Comparison of ENCODE assay signal across 1 cellular context in the genomic region with DNA sequence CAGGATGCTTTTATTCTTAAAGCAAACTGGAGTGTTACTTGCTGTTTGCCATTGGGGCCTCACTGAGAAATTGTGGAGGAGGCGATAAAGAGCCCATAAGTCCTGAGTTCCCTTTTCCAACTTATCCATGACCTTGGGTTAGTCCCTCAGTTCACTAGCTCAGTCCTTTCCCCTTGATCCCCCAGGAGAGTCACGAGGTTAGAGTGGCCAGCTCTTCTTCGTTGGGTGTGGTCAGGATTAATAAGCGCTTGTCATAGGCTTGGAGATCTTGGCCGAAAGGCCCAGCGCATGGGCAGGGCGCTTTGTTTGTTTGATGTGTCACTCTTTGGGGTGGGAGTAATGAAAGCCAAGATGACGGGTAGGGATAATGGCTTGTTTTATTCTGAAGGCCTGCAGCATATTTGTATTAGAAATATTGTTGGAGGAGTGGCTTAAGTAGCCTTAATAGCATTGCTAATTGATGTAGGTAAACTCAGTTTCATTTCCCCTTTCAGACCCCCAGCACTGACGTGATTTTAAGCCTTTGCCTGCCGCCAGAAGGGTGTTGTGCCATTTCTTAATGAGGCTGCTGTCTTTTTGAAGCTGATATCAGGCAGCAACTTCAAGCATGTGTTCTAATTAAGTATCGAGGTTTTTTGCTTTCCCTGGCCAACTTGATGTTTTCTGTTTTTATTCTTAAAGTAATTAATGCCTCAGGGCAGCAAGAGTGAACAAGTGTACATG.
TF ChIP-seq lines count a peak whose summit lies in the region.

No MANE protein-coding gene starts in this region.

TF ChIP-seq in K562, 482 proteins besides CTCF, POLR2A, EP300 and RAD21 (continued from another document and continues in another):
- TF ChIP-seq PHTF2 (CRISPR knock-in tag; IDR thresholded peaks at IDR 0.05) (no peak), SLC30A9 (CRISPR knock-in tag; IDR thresholded peaks at IDR 0.05) (no peak), EP400 (IDR thresholded peaks at IDR 0.05) (peak; percentile 51; the same call in 1 of the 2 replicates), TFAP4 (CRISPR knock-in tag; IDR thresholded peaks at IDR 0.05; ENCODE audit: borderline replicate concordance) (0 out of 2 replicates have a peak, but pooled peaks have one; percentile 27), TRIM24 (IDR thresholded peaks at IDR 0.05) (no peak), ZNF253 (CRISPR knock-in tag; conservative IDR thresholded peaks at IDR 0.05) (no peak), ZFPM2 (CRISPR knock-in tag; IDR thresholded peaks at IDR 0.05) (no peak), ATF7 (IDR thresholded peaks at IDR 0.05) (peak; percentile 69), SAFB (IDR thresholded peaks at IDR 0.05; ENCODE audit: borderline replicate concordance, low read depth, low read length) (no peak), DDX20 (tag; IDR thresholded peaks at IDR 0.05; ENCODE audit: low read depth) (no peak), ATF3 (IDR thresholded peaks at IDR 0.05) (peak; percentile 64), ATF3 (CRISPR knock-in tag; conservative IDR thresholded peaks at IDR 0.05) (no peak), ZNF584 (CRISPR knock-in tag; IDR thresholded peaks at IDR 0.05; ENCODE audit: low read depth) (no peak), ZKSCAN1 (IDR thresholded peaks at IDR 0.05; ENCODE audit: low read depth, low read length) (no peak), FOXA3 (CRISPR knock-in tag; conservative IDR thresholded peaks at IDR 0.05 in 1 of 2, IDR thresholded peaks at IDR 0.05 in 1 of 2) (peak; percentile 51 to 57; a peak in 3 of 4 replicates), CREM (IDR thresholded peaks at IDR 0.05; ENCODE audit: low read depth) (peak; percentile 28; the same call in 1 of the 2 replicates), ZNF324 (CRISPR knock-in tag; IDR thresholded peaks at IDR 0.05) (no peak), SOX6 (IDR thresholded peaks at IDR 0.05) (peak; percentile 61), EHMT2 (IDR thresholded peaks at IDR 0.05) (peak; percentile 69; the same call in 1 of the 2 replicates), EGR1 (conservative IDR thresholded peaks at IDR 0.05) (peak; percentile 35; the same call in 1 of the 2 replicates), NBN (IDR thresholded peaks at IDR 0.05; ENCODE audit: low read depth) (no peak), PYGO2 (tag; IDR thresholded peaks at IDR 0.05) (no peak), RFX1 (IDR thresholded peaks at IDR 0.05) (no peak), FOXK2 (conservative IDR thresholded peaks at IDR 0.05 in 1 of 2, IDR thresholded peaks at IDR 0.05 in 1 of 2; ENCODE audit: low read depth in 2 of 2) (peak in 1 of 2 experiments; percentile 54; a peak in 2 of 4 replicates), ZC3H8 (IDR thresholded peaks at IDR 0.05) (no peak), BCOR (IDR thresholded peaks at IDR 0.05) (no peak), MCM3 (IDR thresholded peaks at IDR 0.05) (no peak), ETV1 (tag; conservative IDR thresholded peaks at IDR 0.05; ENCODE audit: low read depth) (no peak), RFX7 (CRISPR knock-in tag; IDR thresholded peaks at IDR 0.05) (no peak), CXXC5 (CRISPR knock-in tag; IDR thresholded peaks at IDR 0.05) (no peak), RCOR1 (IDR thresholded peaks at IDR 0.05; ENCODE audit: borderline replicate concordance in 1 of 2, low read depth in 2 of 2, low read length in 2 of 2) (peak in 1 of 2 experiments; percentile 52; a peak in 1 of 4 replicates), MAFK (IDR thresholded peaks at IDR 0.05; ENCODE audit: low read length) (peak; percentile 39; the same call in 1 of the 2 replicates), RBM22 (IDR thresholded peaks at IDR 0.05; ENCODE audit: low read depth, low read length, poor library complexity, severe bottlenecking) (no peak), ATF2 (CRISPR knock-in tag; IDR thresholded peaks at IDR 0.05) (no peak), ARNT (IDR thresholded peaks at IDR 0.05) (no peak), ZNF143 (CRISPR knock-in tag; IDR thresholded peaks at IDR 0.05) (no peak), L3MBTL2 (IDR thresholded peaks at IDR 0.05) (peak; percentile 73; the same call in 1 of the 2 replicates), ETV5 (CRISPR knock-in tag; IDR thresholded peaks at IDR 0.05; ENCODE audit: low read depth) (no peak), KLF1 (tag; IDR thresholded peaks at IDR 0.05) (0 out of 2 replicates have a peak, but pooled peaks have one; percentile 57), KAT7 (CRISPR knock-in tag; IDR thresholded peaks at IDR 0.05; ENCODE audit: borderline replicate concordance) (no peak), ZNF589 (CRISPR knock-in tag; IDR thresholded peaks at IDR 0.05; ENCODE audit: low read depth) (peak; percentile 39; the same call in 1 of the 2 replicates), CTCFL (IDR thresholded peaks at IDR 0.05; ENCODE audit: borderline replicate concordance, insufficient read depth, low read depth, low read length, poor library complexity, severe bottlenecking) (no peak), HOXB6 (CRISPR knock-in tag; IDR thresholded peaks at IDR 0.05; ENCODE audit: borderline replicate concordance) (no peak), POLR2AphosphoS5 (IDR thresholded peaks at IDR 0.05; ENCODE audit: control insufficient read depth, insufficient read depth, low read depth, low read length) (no peak), ZNF561 (CRISPR knock-in tag; conservative IDR thresholded peaks at IDR 0.05) (no peak), ESRRA (IDR thresholded peaks at IDR 0.05; ENCODE audit: borderline replicate concordance, low read depth) (peak; percentile 94), ZNF444 (CRISPR knock-in tag; IDR thresholded peaks at IDR 0.05) (no peak), FOXJ2 (tag; IDR thresholded peaks at IDR 0.05) (no peak; the same call in 1 of the 2 replicates), KLF6 (CRISPR knock-in tag; IDR thresholded peaks at IDR 0.05; ENCODE audit: borderline replicate concordance) (no peak), ZSCAN29 (IDR thresholded peaks at IDR 0.05) (no peak), ZNF75A (CRISPR knock-in tag; IDR thresholded peaks at IDR 0.05) (no peak)
- TF ChIP-seq, protein P1, sequence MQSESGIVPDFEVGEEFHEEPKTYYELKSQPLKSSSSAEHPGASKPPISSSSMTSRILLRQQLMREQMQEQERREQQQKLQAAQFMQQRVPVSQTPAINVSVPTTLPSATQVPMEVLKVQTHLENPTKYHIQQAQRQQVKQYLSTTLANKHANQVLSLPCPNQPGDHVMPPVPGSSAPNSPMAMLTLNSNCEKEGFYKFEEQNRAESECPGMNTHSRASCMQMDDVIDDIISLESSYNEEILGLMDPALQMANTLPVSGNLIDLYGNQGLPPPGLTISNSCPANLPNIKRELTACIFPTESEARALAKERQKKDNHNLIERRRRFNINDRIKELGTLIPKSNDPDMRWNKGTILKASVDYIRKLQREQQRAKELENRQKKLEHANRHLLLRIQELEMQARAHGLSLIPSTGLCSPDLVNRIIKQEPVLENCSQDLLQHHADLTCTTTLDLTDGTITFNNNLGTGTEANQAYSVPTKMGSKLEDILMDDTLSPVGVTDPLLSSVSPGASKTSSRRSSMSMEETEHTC (IDR thresholded peaks at IDR 0.05) = peak; percentile 78
- TF ChIP-seq, protein P2, sequence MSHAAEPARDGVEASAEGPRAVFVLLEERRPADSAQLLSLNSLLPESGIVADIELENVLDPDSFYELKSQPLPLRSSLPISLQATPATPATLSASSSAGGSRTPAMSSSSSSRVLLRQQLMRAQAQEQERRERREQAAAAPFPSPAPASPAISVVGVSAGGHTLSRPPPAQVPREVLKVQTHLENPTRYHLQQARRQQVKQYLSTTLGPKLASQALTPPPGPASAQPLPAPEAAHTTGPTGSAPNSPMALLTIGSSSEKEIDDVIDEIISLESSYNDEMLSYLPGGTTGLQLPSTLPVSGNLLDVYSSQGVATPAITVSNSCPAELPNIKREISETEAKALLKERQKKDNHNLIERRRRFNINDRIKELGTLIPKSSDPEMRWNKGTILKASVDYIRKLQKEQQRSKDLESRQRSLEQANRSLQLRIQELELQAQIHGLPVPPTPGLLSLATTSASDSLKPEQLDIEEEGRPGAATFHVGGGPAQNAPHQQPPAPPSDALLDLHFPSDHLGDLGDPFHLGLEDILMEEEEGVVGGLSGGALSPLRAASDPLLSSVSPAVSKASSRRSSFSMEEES (CRISPR knock-in tag; IDR thresholded peaks at IDR 0.05) = peak; percentile 93
- TF ChIP-seq, protein P3, sequence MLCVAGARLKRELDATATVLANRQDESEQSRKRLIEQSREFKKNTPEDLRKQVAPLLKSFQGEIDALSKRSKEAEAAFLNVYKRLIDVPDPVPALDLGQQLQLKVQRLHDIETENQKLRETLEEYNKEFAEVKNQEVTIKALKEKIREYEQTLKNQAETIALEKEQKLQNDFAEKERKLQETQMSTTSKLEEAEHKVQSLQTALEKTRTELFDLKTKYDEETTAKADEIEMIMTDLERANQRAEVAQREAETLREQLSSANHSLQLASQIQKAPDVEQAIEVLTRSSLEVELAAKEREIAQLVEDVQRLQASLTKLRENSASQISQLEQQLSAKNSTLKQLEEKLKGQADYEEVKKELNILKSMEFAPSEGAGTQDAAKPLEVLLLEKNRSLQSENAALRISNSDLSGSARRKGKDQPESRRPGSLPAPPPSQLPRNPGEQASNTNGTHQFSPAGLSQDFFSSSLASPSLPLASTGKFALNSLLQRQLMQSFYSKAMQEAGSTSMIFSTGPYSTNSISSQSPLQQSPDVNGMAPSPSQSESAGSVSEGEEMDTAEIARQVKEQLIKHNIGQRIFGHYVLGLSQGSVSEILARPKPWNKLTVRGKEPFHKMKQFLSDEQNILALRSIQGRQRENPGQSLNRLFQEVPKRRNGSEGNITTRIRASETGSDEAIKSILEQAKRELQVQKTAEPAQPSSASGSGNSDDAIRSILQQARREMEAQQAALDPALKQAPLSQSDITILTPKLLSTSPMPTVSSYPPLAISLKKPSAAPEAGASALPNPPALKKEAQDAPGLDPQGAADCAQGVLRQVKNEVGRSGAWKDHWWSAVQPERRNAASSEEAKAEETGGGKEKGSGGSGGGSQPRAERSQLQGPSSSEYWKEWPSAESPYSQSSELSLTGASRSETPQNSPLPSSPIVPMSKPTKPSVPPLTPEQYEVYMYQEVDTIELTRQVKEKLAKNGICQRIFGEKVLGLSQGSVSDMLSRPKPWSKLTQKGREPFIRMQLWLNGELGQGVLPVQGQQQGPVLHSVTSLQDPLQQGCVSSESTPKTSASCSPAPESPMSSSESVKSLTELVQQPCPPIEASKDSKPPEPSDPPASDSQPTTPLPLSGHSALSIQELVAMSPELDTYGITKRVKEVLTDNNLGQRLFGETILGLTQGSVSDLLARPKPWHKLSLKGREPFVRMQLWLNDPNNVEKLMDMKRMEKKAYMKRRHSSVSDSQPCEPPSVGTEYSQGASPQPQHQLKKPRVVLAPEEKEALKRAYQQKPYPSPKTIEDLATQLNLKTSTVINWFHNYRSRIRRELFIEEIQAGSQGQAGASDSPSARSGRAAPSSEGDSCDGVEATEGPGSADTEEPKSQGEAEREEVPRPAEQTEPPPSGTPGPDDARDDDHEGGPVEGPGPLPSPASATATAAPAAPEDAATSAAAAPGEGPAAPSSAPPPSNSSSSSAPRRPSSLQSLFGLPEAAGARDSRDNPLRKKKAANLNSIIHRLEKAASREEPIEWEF (CRISPR knock-in tag; IDR thresholded peaks at IDR 0.05) = peak; percentile 75
- TF ChIP-seq, protein P4, sequence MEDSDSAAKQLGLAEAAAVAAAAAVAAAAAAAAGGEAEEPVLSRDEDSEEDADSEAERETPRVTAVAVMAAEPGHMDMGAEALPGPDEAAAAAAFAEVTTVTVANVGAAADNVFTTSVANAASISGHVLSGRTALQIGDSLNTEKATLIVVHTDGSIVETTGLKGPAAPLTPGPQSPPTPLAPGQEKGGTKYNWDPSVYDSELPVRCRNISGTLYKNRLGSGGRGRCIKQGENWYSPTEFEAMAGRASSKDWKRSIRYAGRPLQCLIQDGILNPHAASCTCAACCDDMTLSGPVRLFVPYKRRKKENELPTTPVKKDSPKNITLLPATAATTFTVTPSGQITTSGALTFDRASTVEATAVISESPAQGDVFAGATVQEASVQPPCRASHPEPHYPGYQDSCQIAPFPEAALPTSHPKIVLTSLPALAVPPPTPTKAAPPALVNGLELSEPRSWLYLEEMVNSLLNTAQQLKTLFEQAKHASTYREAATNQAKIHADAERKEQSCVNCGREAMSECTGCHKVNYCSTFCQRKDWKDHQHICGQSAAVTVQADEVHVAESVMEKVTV (CRISPR knock-in tag; IDR thresholded peaks at IDR 0.05) = 0 out of 2 replicates have a peak, but pooled peaks have one; percentile 18
